17 cellular contexts compared by ENCODE assay signal in genomic region chr10:31751401-31752080, GRCh38.
DNase-seq lines count a peak whose midpoint lies in the region; ATAC-seq, FAIRE-seq and TF ChIP-seq lines count a peak whose summit lies in the region.
"Had no signal": no experiment of that assay in that cellular context is flagged by ENCODE, and none has a peak within 500 bp of the region (broad histone marks: within the 10 kb centered on the region; RNA-seq: fewer than 3 reads in every experiment).

No MANE protein-coding gene starts in this region.

- no peak for TF ChIP-seq CTCF in lower lobe of right lung (IDR thresholded peaks at IDR 0.05)
- no peak for TF ChIP-seq CTCF in uterus (IDR thresholded peaks at IDR 0.05)
- TF ChIP-seq CTCF in kidney (IDR thresholded peaks at IDR 0.05; ENCODE audit: borderline replicate concordance, extremely low read depth, insufficient read depth) = no peak

- peak overlapping the region; percentile 68 for H3K27ac Mint-ChIP-seq in dendritic cell treated with granulocyte-macrophage colony-stimulating factor and Interleukin-4, amounts not matched to agents 40 ng/mL and 50 ng/mL, for 4 days

- H3K36me3 Mint-ChIP-seq in dendritic cell treated with granulocyte-macrophage colony-stimulating factor and Interleukin-4, amounts not matched to agents 40 ng/mL and 50 ng/mL, for 4 days (ENCODE audit: low read depth) = no peaks in the 10 kb centered on the region

- intact Hi-C loops in dendritic cell treated with granulocyte-macrophage colony-stimulating factor and Interleukin-4, amounts not matched to agents 40 ng/mL and 50 ng/mL, for 4 days (cut with micrococcal nuclease) = loop anchor here (1.0 to 5.0 kb wide), 2 partner anchors 9 to 44 kb away; no protein-coding TSS in a partner anchor
- intact Hi-C loops in lower lobe of right lung (cut with DNase I) (no loop called here), uterus (cut with DNase I; ENCODE audit: low total_unique reads) (no loop called here), kidney (cut with DNase I) (no loop called here)

- no peak overlapping the region for H3K9ac ChIP-seq in kidney (ENCODE audit: low read length in 2 of 2)

- H3K4me3 Mint-ChIP-seq in dendritic cell treated with granulocyte-macrophage colony-stimulating factor and Interleukin-4, amounts not matched to agents 40 ng/mL and 50 ng/mL, for 4 days = no peak overlapping the region
- H3K4me3 Mint-ChIP-seq: nephron progenitor cell had no signal

- ATAC-seq in lower lobe of right lung = peak; percentile 61 to 80
- ATAC-seq in HG03280 (IDR thresholded peaks at IDR 0.05; ENCODE audit: unreplicated experiment) = no peak

- no peaks in the 10 kb centered on the region for H3K9me3 Mint-ChIP-seq in dendritic cell treated with granulocyte-macrophage colony-stimulating factor and Interleukin-4, amounts not matched to agents 40 ng/mL and 50 ng/mL, for 4 days
- H3K9me3 Mint-ChIP-seq: nephron progenitor cell had no signal

- H3K27me3 Mint-ChIP-seq in dendritic cell treated with granulocyte-macrophage colony-stimulating factor and Interleukin-4, amounts not matched to agents 40 ng/mL and 50 ng/mL, for 4 days = peaks cover 2% of the 10 kb centered on the region

- H3K9me3 ChIP-seq in lower lobe of right lung (no peaks in the 10 kb centered on the region), uterus (no peaks in the 10 kb centered on the region), kidney (ENCODE audit: control insufficient read depth in 1 of 2, low read length in 2 of 2) (no peaks in the 10 kb centered on the region)
- H3K9me3 ChIP-seq: thyroid gland had no signal

- peaks cover 45% of the 10 kb centered on the region for H3K4me1 Mint-ChIP-seq in dendritic cell treated with granulocyte-macrophage colony-stimulating factor and Interleukin-4, amounts not matched to agents 40 ng/mL and 50 ng/mL, for 4 days (ENCODE audit: low read depth)

- H3K27me3 ChIP-seq in lower lobe of right lung (ENCODE audit: low read depth) = no peaks in the 10 kb centered on the region
- H3K27me3 ChIP-seq in uterus = no peaks in the 10 kb centered on the region
- H3K27me3 ChIP-seq: thyroid gland had no signal

- H3K27ac ChIP-seq in lower lobe of right lung (peak overlapping the region; percentile 2), uterus (peak overlapping the region; percentile 89), kidney (ENCODE audit: low read depth in 2 of 2, low read length in 2 of 2) (no peak overlapping the region)

- H3K36me3 ChIP-seq in lower lobe of right lung (no peaks in the 10 kb centered on the region), uterus (no peaks in the 10 kb centered on the region), kidney (ENCODE audit: control insufficient read depth in 1 of 2, insufficient read depth in 2 of 2, low read length in 2 of 2) (no peaks in the 10 kb centered on the region)
- H3K36me3 ChIP-seq: thyroid gland had no signal

- H3K4me3 ChIP-seq in lower lobe of right lung (no peak overlapping the region), uterus (no peak overlapping the region), kidney (ENCODE audit: low read length in 2 of 2) (no peak overlapping the region)
- H3K4me3 ChIP-seq: thyroid gland had no signal

- in situ Hi-C loops in G401 (cut with HindIII; ENCODE audit: low sequenced_read_pairs) = no loop called here

- DNase-seq in SKM-1 treated with dmso at 0.1 percent for 144 hours (lab: John Stamatoyannopoulos, UW; ENCODE audit: unreplicated experiment) = peak; percentile 8
- no peak for DNase-seq in SKM-1 (lab: John Stamatoyannopoulos, UW; ENCODE audit: unreplicated experiment)
- no peak for DNase-seq in lower lobe of right lung
- DNase-seq in uterus = no peak
- no peak for DNase-seq in kidney
- DNase-seq in G401 (ENCODE audit: low spot score) = no peak
- DNase-seq: 8988T; activated naive CD4-positive, alpha-beta T cell treated with anti-CD3 and anti-CD28 coated beads, Interleukin-2, amount 50 U/mL, for 16 hours; Calu3; H7; NCI-H1694; NCI-H524 treated with DMSO at 0.1 percent for 48 hours; nephron progenitor cell had no signal

- H3K4me1 ChIP-seq in lower lobe of right lung = peaks cover 24% of the 10 kb centered on the region
- peaks cover 10 to 20% of the 10 kb centered on the region in 2 donors for H3K4me1 ChIP-seq in uterus
- peaks cover 0 to 4% of the 10 kb centered on the region in 2 donors for H3K4me1 ChIP-seq in kidney (ENCODE audit: control insufficient read depth in 1 of 2, insufficient read depth in 1 of 2, low read depth in 1 of 2, low read length in 2 of 2)

- no peak for FAIRE-seq in kidney (lab: Jason Lieb, UNC)
- FAIRE-seq: HTR-8/SVneo had no signal

- TF ChIP-seq POLR2A in uterus (IDR thresholded peaks at IDR 0.05) = no peak

Comparison
In these comparisons a context has a peak if more than half of its experiments do, and no peak if none do; other contexts are left out.
1. H3K27ac ChIP-seq: peak in lower lobe of right lung (single experiment) and uterus (2 of 2); none in kidney (0 of 2).